ENCODE assay signal across 8 cellular contexts in the genomic region with DNA sequence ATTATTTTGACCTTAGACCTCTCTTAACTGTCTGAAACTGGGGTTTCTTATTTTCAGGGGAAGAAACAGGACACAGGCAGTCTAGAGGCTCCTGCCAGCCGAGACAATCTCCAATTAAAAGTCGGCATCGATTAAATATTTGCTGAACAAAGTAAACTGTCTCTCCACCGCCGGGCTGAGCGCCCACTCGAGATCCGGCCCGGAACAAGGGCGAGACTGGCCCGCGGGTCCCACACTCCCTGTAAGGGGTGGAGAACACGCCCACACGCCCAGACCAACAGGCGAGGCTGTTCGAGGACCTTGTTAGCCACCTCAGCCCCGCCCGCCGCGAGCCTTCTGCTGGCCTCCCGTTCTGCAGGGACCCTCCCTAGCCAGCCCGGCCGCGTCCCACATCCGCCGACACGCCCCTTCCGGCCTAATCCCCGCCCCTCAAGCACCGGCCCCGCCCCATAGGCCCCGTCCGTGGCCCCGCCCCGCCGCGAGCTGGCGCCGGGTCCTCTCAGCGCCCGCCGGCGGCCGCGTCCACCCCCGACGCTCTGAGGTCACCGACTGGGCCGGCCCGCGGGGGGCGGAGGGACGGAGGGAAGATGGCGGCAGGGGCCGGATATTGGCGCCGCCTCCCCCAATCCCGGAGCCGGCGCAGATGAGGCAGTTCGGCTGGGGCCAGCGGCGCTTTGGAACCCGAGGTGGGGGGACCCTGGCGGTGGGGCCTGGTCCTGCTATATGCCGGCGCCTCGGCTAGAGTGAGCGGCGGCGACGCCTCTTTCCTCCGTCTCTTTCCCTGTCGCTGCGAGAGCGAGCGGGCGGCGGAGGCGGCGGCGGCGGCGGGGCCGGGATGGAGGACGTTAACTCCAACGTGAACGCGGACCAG. TPM values are rescaled to one million over a fixed set of nuclear protein-coding genes. Genes with fewer than 3 reads are reported as not detected.
A peak's percentile ranks its signal among the peaks of the same experiment; 100 is the strongest.
DNase-seq lines count a peak whose midpoint lies in the region; ATAC-seq, FAIRE-seq and TF ChIP-seq lines count a peak whose summit lies in the region.

A gene (plus strand): TSS at position 625 of the 871 bp plus-strand sequence. CDS start 211 bp downstream, at position 836.

- H3K27ac ChIP-seq in keratinocyte (ENCODE audit: control insufficient read depth, insufficient read depth, low read length), result peak within 1 kb of the TSS; percentile 93

- H3K4me1 ChIP-seq in keratinocyte (ENCODE audit: control insufficient read depth, extremely low read depth, insufficient read depth, low read length), result peaks cover 55% of the 10 kb centered on the region

- H3K9me3 ChIP-seq in keratinocyte (ENCODE audit: control insufficient read depth, low read depth, low read length), result no peaks in the 10 kb centered on the region

- FAIRE-seq in keratinocyte (lab: Jason Lieb, UNC), result no peak

- peaks cover 46% of the 10 kb centered on the region for H3K79me2 ChIP-seq in keratinocyte (ENCODE audit: control insufficient read depth, insufficient read depth, low read length)

- H2AFZ ChIP-seq in keratinocyte (ENCODE audit: control insufficient read depth, low read length), result peak within 1 kb of the TSS; percentile 81

- H3K36me3 ChIP-seq in keratinocyte (ENCODE audit: control insufficient read depth in 2 of 2, extremely low read depth in 1 of 2, insufficient read depth in 2 of 2, low read length in 2 of 2), result no peaks in the 10 kb centered on the region

- peak in 1 of 3 experiments; percentile 44 for TF ChIP-seq CTCF in keratinocyte (optimal IDR thresholded peaks at IDR 0.05 in 1 of 3, IDR thresholded peaks at IDR 0.05 in 1 of 3, conservative IDR thresholded peaks at IDR 0.05 in 1 of 3; ENCODE audit: extremely low read depth in 1 of 3, insufficient read depth in 2 of 3, low read length in 3 of 3)

- DNase-seq in AML-193 (lab: John Stamatoyannopoulos, UW) (peak; percentile 90 to 94), NCI-H446 treated with DMSO at 0.1 percent for 48 hours (lab: John Stamatoyannopoulos, UW) (peak; percentile 89), cerebellar nuclear complex (lab: John Stamatoyannopoulos, UW) (peak; percentile 79 to 88), keratinocyte (ENCODE audit: low read depth, low spot score) (no peak)
- DNase-seq in activated CD4-positive, CD25-positive, alpha-beta regulatory T cell treated with anti-CD3 and anti-CD28 coated beads, Interleukin-2, amount 50 U/mL, for 72 hours, result peak; percentile 100
- peak; percentile 97 to 99 for DNase-seq in stimulated activated CD4-positive, alpha-beta T cell treated with anti-CD3 and anti-CD28 coated beads, Interleukin-15, amount 100 ng/mL, for 1 hour (ENCODE audit: low read depth in 1 of 2, low spot score in 1 of 2)

- no peaks in the 10 kb centered on the region for H3K27me3 ChIP-seq in keratinocyte (ENCODE audit: control insufficient read depth, extremely low read depth, insufficient read depth, low read length)

- peak; percentile 88 for ATAC-seq in GM19035 (IDR thresholded peaks at IDR 0.05; ENCODE audit: unreplicated experiment)
- peak; percentile 86 for ATAC-seq in HG03354 (IDR thresholded peaks at IDR 0.05; ENCODE audit: poor library complexity, severe bottlenecking, unreplicated experiment)

- H3K4me2 ChIP-seq in keratinocyte (ENCODE audit: control insufficient read depth, extremely low read depth, insufficient read depth, low read depth, low read length), result peak within 1 kb of the TSS; percentile 95

- H3K9me1 ChIP-seq in keratinocyte (ENCODE audit: control insufficient read depth, extremely low read depth, insufficient read depth, low read length), result no peaks in the 10 kb centered on the region

- dilution Hi-C loops in keratinocyte (cut with MboI; ENCODE audit: extremely low pct_ligation_motif_present, low sequenced_read_pairs), result no loop called here

- H3K4me3 ChIP-seq in keratinocyte (ENCODE audit: control insufficient read depth in 2 of 3, extremely low read depth in 1 of 3, insufficient read depth in 2 of 3, low read depth in 1 of 3, low read length in 3 of 3), result peak within 1 kb of the TSS; percentile 74 to 90 (median 88)

- no peaks in the 10 kb centered on the region for H4K20me1 ChIP-seq in keratinocyte (ENCODE audit: control insufficient read depth, extremely low read depth, insufficient read depth, low read length)

- peak within 1 kb of the TSS; percentile 84 for H3K9ac ChIP-seq in keratinocyte (ENCODE audit: control insufficient read depth, extremely low read depth, insufficient read depth, low read length)

RNA-seq across cellular contexts. Expression of the gene that starts here (rescaled TPM):
- 57.0 to 72.4 TPM (median 69.1 TPM) in 3 replicates for polyA plus RNA-seq in keratinocyte
- 165 TPM for polyA plus RNA-seq in keratinocyte (2011; ENCODE audit: low read depth)
- polyA plus RNA-seq in keratinocyte (2011; cell fraction: cytosol; rRNA removed), result 66.9 and 127 TPM in 2 replicates
- polyA plus RNA-seq in keratinocyte (2011; cell fraction: nucleus; rRNA removed), result 86.3 and 92.6 TPM in 2 replicates
- polyA plus RNA-seq in keratinocyte (2012; ENCODE audit: low replicate concordance), result 61.0 and 120 TPM in 2 replicates
- 45.3 to 69.1 TPM (median 46.9 TPM) in 3 replicates for polyA minus RNA-seq in keratinocyte
- 22.8 TPM for polyA minus RNA-seq in keratinocyte (2011; cell fraction: cytosol; rRNA and poly(A)+ RNA removed)
- 28.4 and 62.3 TPM in 2 replicates for polyA minus RNA-seq in keratinocyte (2011; cell fraction: nucleus; rRNA and poly(A)+ RNA removed)
